In the genomic region with DNA sequence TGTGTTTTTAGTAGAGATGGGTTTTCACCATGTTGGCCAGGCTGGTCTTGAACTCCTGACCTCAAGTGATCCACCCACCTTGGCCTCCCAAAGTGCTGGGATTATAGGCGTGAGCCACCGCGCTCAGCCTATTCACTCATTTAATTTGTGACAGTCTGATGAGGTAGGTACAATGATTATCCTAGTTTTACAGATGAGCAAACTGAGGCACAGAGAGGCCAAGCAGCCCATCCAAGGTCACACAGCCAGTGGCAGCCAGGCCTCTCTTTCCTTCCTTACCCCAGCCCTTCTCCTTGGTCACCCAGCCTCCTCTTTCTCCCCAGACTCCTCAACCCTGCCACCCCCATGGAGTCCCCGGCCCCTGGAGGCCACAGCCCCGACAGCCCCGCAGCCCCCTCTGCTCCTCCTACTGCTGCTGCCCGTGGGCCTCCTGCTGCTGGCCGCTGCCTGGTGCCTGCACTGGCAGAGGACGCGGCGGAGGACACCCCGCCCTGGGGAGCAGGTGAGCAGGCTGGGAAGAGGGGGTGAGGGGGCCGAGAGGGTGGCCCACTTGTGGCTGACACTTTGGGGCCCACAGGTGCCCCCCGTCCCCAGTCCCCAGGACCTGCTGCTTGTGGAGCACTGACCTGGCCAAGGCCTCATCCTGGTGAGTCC, we compare ENCODE assay signal across 19 cellular contexts. TPM values are rescaled to one million over a fixed set of nuclear protein-coding genes. Genes with fewer than 3 reads are reported as not detected.
DNase-seq lines count a peak whose midpoint lies in the region; ATAC-seq lines count a peak whose summit lies in the region.
"Had no signal": no experiment of that assay in that cellular context is flagged by ENCODE, and none has a peak within 500 bp of the region (broad histone marks: within the 10 kb centered on the region; RNA-seq: fewer than 3 reads in every experiment).

No MANE protein-coding gene starts in this region.

- CTCF ChIA-PET in activated naive CD4-positive, alpha-beta T cell treated with anti-CD3 and anti-CD28 coated beads, Interleukin-2, amount 10 ng/mL, durations not matched to agents 7 days and 5 days (lab: Charles Lee): no interaction called here

- H3K4me3 Mint-ChIP-seq in activated naive CD4-positive, alpha-beta T cell treated with anti-CD3 and anti-CD28 coated beads, Interleukin-2, amount 10 ng/mL, durations not matched to agents 7 days and 5 days: peak overlapping the region; percentile 31
- H3K4me3 Mint-ChIP-seq in T-helper 17 cell: peak overlapping the region; percentile 41
- H3K4me3 Mint-ChIP-seq: GM23338 had no signal

- no peaks in the 10 kb centered on the region for H3K9me3 ChIP-seq in T-helper 17 cell (ENCODE audit: control insufficient read depth, low read length, poor library complexity, severe bottlenecking)
- H3K9me3 ChIP-seq: SJSA1 had no signal

- peaks cover 48% of the 10 kb centered on the region for H3K4me1 Mint-ChIP-seq in activated naive CD4-positive, alpha-beta T cell treated with anti-CD3 and anti-CD28 coated beads, Interleukin-2, amount 10 ng/mL, durations not matched to agents 7 days and 5 days
- H3K4me1 Mint-ChIP-seq in T-helper 17 cell: peaks cover 23% of the 10 kb centered on the region

- no peak for DNase-seq in activated naive CD4-positive, alpha-beta T cell treated with anti-CD3 and anti-CD28 coated beads, Interleukin-2, amount 10 ng/mL, durations not matched to agents 7 days and 5 days
- no peak for DNase-seq in activated naive CD4-positive, alpha-beta T cell treated with Interleukin-2 at 50 U/mL for 16 hours
- DNase-seq in T-helper 17 cell (no peak), HPDE6-E6E7 (ENCODE audit: extremely low spot score) (no peak), inferior parietal cortex (ENCODE audit: extremely low spot score) (no peak), amniotic stem cell (lab: John Stamatoyannopoulos, UW) (no peak)
- DNase-seq: MM.1S, NCI-H1048, NCI-H1417 treated with DMSO at 0.1 percent for 48 hours, NCI-H187, NCI-H446 treated with DMSO at 0.1 percent for 48 hours, NCI-H526 treated with DMSO at 0.1 percent for 48 hours had no signal

- ATAC-seq in T-helper 17 cell (no peak), esophagus mucosa (peak; percentile 4), HG03280 (IDR thresholded peaks at IDR 0.05; ENCODE audit: unreplicated experiment) (no peak)
- ATAC-seq: GM12878, GM23338, HCT116, Right ventricle myocardium inferior had no signal

- H3K27me3 Mint-ChIP-seq in activated naive CD4-positive, alpha-beta T cell treated with anti-CD3 and anti-CD28 coated beads, Interleukin-2, amount 10 ng/mL, durations not matched to agents 7 days and 5 days: no peaks in the 10 kb centered on the region
- no peaks in the 10 kb centered on the region for H3K27me3 Mint-ChIP-seq in T-helper 17 cell

- no peaks in the 10 kb centered on the region for H3K9me3 Mint-ChIP-seq in activated naive CD4-positive, alpha-beta T cell treated with anti-CD3 and anti-CD28 coated beads, Interleukin-2, amount 10 ng/mL, durations not matched to agents 7 days and 5 days

- peak overlapping the region; percentile 49 for H3K27ac Mint-ChIP-seq in activated naive CD4-positive, alpha-beta T cell treated with anti-CD3 and anti-CD28 coated beads, Interleukin-2, amount 10 ng/mL, durations not matched to agents 7 days and 5 days
- H3K27ac Mint-ChIP-seq in T-helper 17 cell: peak overlapping the region; percentile 85
- H3K27ac Mint-ChIP-seq: GM23338 had no signal

- H3K36me3 Mint-ChIP-seq in activated naive CD4-positive, alpha-beta T cell treated with anti-CD3 and anti-CD28 coated beads, Interleukin-2, amount 10 ng/mL, durations not matched to agents 7 days and 5 days: peaks cover 50% of the 10 kb centered on the region
- H3K36me3 Mint-ChIP-seq in T-helper 17 cell (ENCODE audit: low read depth): peaks cover 10% of the 10 kb centered on the region

RNA-seq across cellular contexts. Expression of gene FLT3LG, which starts 6.1 kb away (rescaled TPM):
- 100 to 1,000 TPM; 349 to 455 TPM for total RNA-seq in T-helper 17 cell
- 3.3 TPM for total RNA-seq in esophagus mucosa

RNA-seq across cellular contexts. Expression of gene RPL13A, which starts 7.3 kb away (rescaled TPM):
- total RNA-seq in T-helper 17 cell (1,000 to 10,000 TPM; 5,253 to 5,291 TPM), esophagus mucosa (2,820 TPM)

RNA-seq across cellular contexts. Expression of gene RPS11, which starts 16.1 kb away (rescaled TPM):
- total RNA-seq in T-helper 17 cell: 1,000 to 10,000 TPM; 2,538 to 2,634 TPM
- 1,446 TPM for total RNA-seq in esophagus mucosa

RNA-seq across cellular contexts. Expression of gene ALDH16A1, which starts 27.1 kb away (rescaled TPM):
- 10 to 100 TPM; 34.8 to 38.0 TPM for total RNA-seq in T-helper 17 cell
- total RNA-seq in esophagus mucosa: 27.2 TPM

RNA-seq across cellular contexts. Expression of gene PIH1D1, which starts 28.5 kb away (rescaled TPM):
- total RNA-seq in T-helper 17 cell (100 to 1,000 TPM; 147 to 150 TPM), esophagus mucosa (53.6 TPM)

Comparison
In these comparisons a context has a peak if more than half of its experiments do, and no peak if none do; other contexts are left out.
1. RNA of gene FLT3LG, which starts 6.1 kb away (total RNA-seq): 349 to 455 TPM in T-helper 17 cell; 3.3 TPM in esophagus mucosa (single experiment); every median in the first group is over 10 times any median in the second.